In genomic region chr12:120495723-120496352, GRCh38 we compare ENCODE assay signal across 8 cellular contexts. TPM values are rescaled to one million over a fixed set of nuclear protein-coding genes. Genes with fewer than 3 reads are reported as not detected.
DNase-seq lines count a peak whose midpoint lies in the region; ATAC-seq and TF ChIP-seq lines count a peak whose summit lies in the region.

DYNLL1 (plus strand) TSS chr12:120496113; CDS start chr12:120496422, 309 bp downstream.

- TF ChIP-seq CTCF in right atrium auricular region (IDR thresholded peaks at IDR 0.05) (no peak), uterus (IDR thresholded peaks at IDR 0.05) (peak in 2 of 4 experiments; percentile 38 to 43)

- H3K9me3 ChIP-seq in right atrium auricular region (no peaks in the 10 kb centered on the region), uterus (no peaks in the 10 kb centered on the region)

- TF ChIP-seq POLR2A in uterus (IDR thresholded peaks at IDR 0.05) = peak; percentile 75 to 86

- H3K27me3 ChIP-seq in right atrium auricular region = no peaks in the 10 kb centered on the region
- H3K27me3 ChIP-seq in uterus = no peaks in the 10 kb centered on the region

- ATAC-seq in GM18498 (IDR thresholded peaks at IDR 0.05; ENCODE audit: unreplicated experiment) (peak; percentile 91), HG02938 (IDR thresholded peaks at IDR 0.05; ENCODE audit: unreplicated experiment) (peak; percentile 91)

- peak within 1 kb of the TSS; percentile 85 to 93 for H3K4me3 ChIP-seq in right atrium auricular region
- H3K4me3 ChIP-seq in uterus = peak within 1 kb of the TSS; percentile 73 to 92

- H3K27ac ChIP-seq in angular gyrus (ENCODE audit: low read depth, low read length) (peak within 1 kb of the TSS; percentile 97), right atrium auricular region (peak within 1 kb of the TSS; percentile 82 to 89), uterus (peak within 1 kb of the TSS; percentile 83 to 92)

- H3K4me1 ChIP-seq in right atrium auricular region = peaks cover 0 to 26% of the 10 kb centered on the region in 2 donors
- peaks cover 0 to 8% of the 10 kb centered on the region in 2 donors for H3K4me1 ChIP-seq in uterus

- H3K36me3 ChIP-seq in right atrium auricular region = peaks cover 26% of the 10 kb centered on the region
- H3K36me3 ChIP-seq in uterus = no peaks in the 10 kb centered on the region

- DNase-seq in NCI-H187 (lab: John Stamatoyannopoulos, UW) (peak; percentile 86 to 98), T-helper 2 cell (peak; percentile 95 to 98 (median 97)), right atrium auricular region (ENCODE audit: low spot score) (peak; percentile 96), pulmonary artery endothelial cell (ENCODE audit: low read depth, low spot score) (peak; percentile 79), uterus (peak; percentile 96 to 97)

- intact Hi-C loops in uterus (cut with DNase I; ENCODE audit: low total_unique reads) = no loop called here

RNA-seq across cellular contexts. Expression of gene DYNLL1, which starts in this region (rescaled TPM):
- 100 to 1,000 TPM; 168 to 178 TPM for total RNA-seq in right atrium auricular region
- total RNA-seq in pulmonary artery endothelial cell = 335 and 441 TPM in 2 replicates
- 100 to 1,000 TPM; 239 to 457 (median 291) TPM for total RNA-seq in uterus

Comparison
In these comparisons a context has a peak if more than half of its experiments do, and no peak if none do; other contexts are left out.
1. Peak in every context shown above with its lines: DNase-seq, ATAC-seq, H3K4me3 ChIP-seq and H3K27ac ChIP-seq.